11 cellular contexts compared by ENCODE assay signal in genomic region chr17:67490471-67490870, GRCh38.
DNase-seq lines count a peak whose midpoint lies in the region; ATAC-seq and TF ChIP-seq lines count a peak whose summit lies in the region.
"Had no signal": no experiment of that assay in that cellular context is flagged by ENCODE, and none has a peak within 500 bp of the region (broad histone marks: within the 10 kb centered on the region; RNA-seq: fewer than 3 reads in every experiment).

No MANE protein-coding gene starts in this region.

- intact Hi-C loops in prostate gland (cut with DNase I) = loop anchor here (5.0 kb wide), 1 partner anchor 42 kb away; no protein-coding TSS in a partner anchor

- 57% methylated on average over 10 of the region's 10 CpGs for whole genome bisulfite sequencing in prostate gland

- POLR2A ChIA-PET in BJ (lab: Charles Lee) = no interaction called here

- no peak for TF ChIP-seq POLR2A in prostate gland (IDR thresholded peaks at IDR 0.05)

- peak overlapping the region; percentile 26 to 34 for H3K27ac ChIP-seq in prostate gland

- no peak for TF ChIP-seq CTCF in BJ (IDR thresholded peaks at IDR 0.05; ENCODE audit: insufficient read depth, low read depth, low read length)
- TF ChIP-seq CTCF in fibroblast of the aortic adventitia (IDR thresholded peaks at IDR 0.05; ENCODE audit: insufficient read depth, low read length) = no peak
- TF ChIP-seq CTCF in prostate gland (IDR thresholded peaks at IDR 0.05) = no peak

- DNase-seq in BJ (ENCODE audit: low read depth) (no peak), RPMI7951 (ENCODE audit: low read depth) (peak; percentile 27), fibroblast of the aortic adventitia (ENCODE audit: low read depth) (no peak), prostate gland (ENCODE audit: low spot score) (no peak), NCI-H510A treated with DMSO at 0.1 percent for 48 hours (lab: John Stamatoyannopoulos, UW) (no peak)
- no peak for DNase-seq in stimulated activated CD4-positive, alpha-beta T cell treated with anti-CD3 and anti-CD28 coated beads, Interleukin-12 subunit alpha, Interleukin-12 subunit beta, amount 100 ng/mL, for 4 hours
- DNase-seq: activated CD4-positive, alpha-beta T cell treated with anti-CD3 and anti-CD28 coated beads, Interleukin-2, amount 10 ng/mL, durations not matched to agents 24 days and 14 days; DMS79 treated with DMSO at 0.1 percent for 48 hours; small intestine had no signal

- H3K27me3 ChIP-seq in BJ (ENCODE audit: control insufficient read depth, insufficient read depth, low read length) (no peaks in the 10 kb centered on the region), prostate gland (replicated peaks; ENCODE audit: insufficient read depth) (no peaks in the 10 kb centered on the region)

- H3K4me1 ChIP-seq in prostate gland (replicated peaks) = no peaks in the 10 kb centered on the region

- H3K9me3 ChIP-seq in prostate gland = no peaks in the 10 kb centered on the region

- H3K4me3 ChIP-seq in BJ (ENCODE audit: low read depth, low read length) (peak overlapping the region; percentile 31), fibroblast of the aortic adventitia (ENCODE audit: low read depth, low read length) (peak overlapping the region; percentile 54), prostate gland (no peak overlapping the region)

- ATAC-seq in GM21423 (IDR thresholded peaks at IDR 0.05; ENCODE audit: unreplicated experiment) (no peak), HG03039 (IDR thresholded peaks at IDR 0.05; ENCODE audit: unreplicated experiment) (no peak)

- CTCF ChIA-PET in BJ (lab: Yijun Ruan, JAX) = interaction anchor here (1.0 to 1.8 kb wide), 6 partner anchors 15 to 199 kb away, joined by 3 to 11 read pairs (median 4); partner anchors contain the start of gene PITPNC1

- no peaks in the 10 kb centered on the region for H3K36me3 ChIP-seq in BJ (ENCODE audit: control insufficient read depth, insufficient read depth, low read length)
- H3K36me3 ChIP-seq in prostate gland = no peaks in the 10 kb centered on the region

Comparison
In these comparisons a context has a peak if more than half of its experiments do, and no peak if none do; other contexts are left out.
1. H3K4me3 ChIP-seq: peak in BJ (single experiment) and fibroblast of the aortic adventitia (single experiment); none in prostate gland (0 of 2).